12 cellular contexts compared by ENCODE assay signal in the genomic region with DNA sequence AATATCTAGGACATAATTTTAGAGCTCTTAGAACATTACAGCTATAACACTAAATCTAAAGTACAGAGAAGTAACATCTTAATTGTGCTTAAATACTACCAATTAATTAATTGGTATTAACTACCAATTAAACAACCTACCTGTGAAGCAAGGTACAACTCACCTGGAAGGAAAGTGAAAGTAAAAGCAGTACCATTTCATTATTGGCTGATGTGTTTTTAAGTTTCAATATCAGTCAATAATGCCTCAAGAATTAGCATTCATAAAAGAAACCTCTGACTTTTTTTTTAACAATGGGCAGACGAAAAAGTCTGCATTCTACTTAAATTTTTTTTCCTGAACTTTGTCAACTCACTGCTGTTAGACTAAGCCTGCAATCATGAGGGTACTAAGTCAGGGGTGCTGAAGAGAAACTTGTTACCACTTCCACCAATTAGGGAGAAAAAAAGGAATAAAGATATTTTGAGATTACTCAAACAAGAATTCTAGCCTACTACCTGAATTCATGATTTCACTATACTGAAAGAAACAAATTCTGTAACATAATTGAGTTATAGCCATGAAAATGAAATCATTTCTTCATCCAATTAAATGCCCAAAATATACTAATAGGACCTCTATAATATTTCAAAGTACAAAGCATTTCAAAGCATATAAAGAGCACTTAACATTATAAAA. TPM values are rescaled to one million over a fixed set of nuclear protein-coding genes. Genes with fewer than 3 reads are reported as not detected.
DNase-seq lines count a peak whose midpoint lies in the region; ATAC-seq and TF ChIP-seq lines count a peak whose summit lies in the region.
"Had no signal": no experiment of that assay in that cellular context is flagged by ENCODE, and none has a peak within 500 bp of the region (broad histone marks: within the 10 kb centered on the region; RNA-seq: fewer than 3 reads in every experiment).

No MANE protein-coding gene starts in this region.

- no peak for TF ChIP-seq CTCF in natural killer cell (IDR thresholded peaks at IDR 0.05)

- H3K4me3 Mint-ChIP-seq in activated T-cell treated with anti-CD3 and anti-CD28 coated beads, Interleukin-2, amount 50 U/mL, for 4 hours: no peak overlapping the region
- no peak overlapping the region for H3K4me3 Mint-ChIP-seq in activated CD8-positive, alpha-beta T cell treated with anti-CD3 and anti-CD28 coated beads, Interleukin-2, amount 10 ng/mL, durations not matched to agents 7 days and 5 days
- H3K4me3 Mint-ChIP-seq in natural killer cell: peak overlapping the region; percentile 17

- intact Hi-C loops in natural killer cell (cut with micrococcal nuclease): no loop called here

- no peaks in the 10 kb centered on the region for H3K9me3 Mint-ChIP-seq in activated T-cell treated with anti-CD3 and anti-CD28 coated beads, Interleukin-2, amount 50 U/mL, for 4 hours
- no peaks in the 10 kb centered on the region for H3K9me3 Mint-ChIP-seq in activated CD8-positive, alpha-beta T cell treated with anti-CD3 and anti-CD28 coated beads, Interleukin-2, amount 10 ng/mL, durations not matched to agents 7 days and 5 days (ENCODE audit: insufficient read depth)
- H3K9me3 Mint-ChIP-seq in natural killer cell: no peaks in the 10 kb centered on the region

- ATAC-seq in activated T-cell treated with anti-CD3 and anti-CD28 coated beads, Interleukin-2, amount 50 U/mL, for 4 hours: peak; percentile 40 to 58
- ATAC-seq in GM19395 (IDR thresholded peaks at IDR 0.05; ENCODE audit: unreplicated experiment) (peak; percentile 48), natural killer cell (no peak), HG03095 (IDR thresholded peaks at IDR 0.05; ENCODE audit: unreplicated experiment) (no peak)
- no peak for ATAC-seq in activated CD8-positive, alpha-beta T cell treated with anti-CD3 and anti-CD28 coated beads, Interleukin-2, amount 10 ng/mL, durations not matched to agents 7 days and 5 days

- CTCF ChIA-PET in activated CD8-positive, alpha-beta T cell treated with anti-CD3 and anti-CD28 coated beads, Interleukin-2, amount 10 ng/mL, durations not matched to agents 7 days and 5 days (lab: Charles Lee): no interaction called here

- H3K27me3 Mint-ChIP-seq in activated T-cell treated with anti-CD3 and anti-CD28 coated beads, Interleukin-2, amount 50 U/mL, for 4 hours (ENCODE audit: low read depth): no peaks in the 10 kb centered on the region
- no peaks in the 10 kb centered on the region for H3K27me3 Mint-ChIP-seq in activated CD8-positive, alpha-beta T cell treated with anti-CD3 and anti-CD28 coated beads, Interleukin-2, amount 10 ng/mL, durations not matched to agents 7 days and 5 days (ENCODE audit: low read depth)
- no peaks in the 10 kb centered on the region for H3K27me3 Mint-ChIP-seq in natural killer cell (ENCODE audit: low read depth in 2 of 2)

- H3K4me1 Mint-ChIP-seq in activated T-cell treated with anti-CD3 and anti-CD28 coated beads, Interleukin-2, amount 50 U/mL, for 4 hours (ENCODE audit: low read depth): peaks cover 31% of the 10 kb centered on the region
- peaks cover 30% of the 10 kb centered on the region for H3K4me1 Mint-ChIP-seq in activated CD8-positive, alpha-beta T cell treated with anti-CD3 and anti-CD28 coated beads, Interleukin-2, amount 10 ng/mL, durations not matched to agents 7 days and 5 days (ENCODE audit: low read depth)
- H3K4me1 Mint-ChIP-seq in natural killer cell: peaks cover 25 to 33% of the 10 kb centered on the region in 2 donors

- DNase-seq in activated T-cell treated with anti-CD3 and anti-CD28 coated beads, Interleukin-2, amount 50 U/mL, for 4 hours: no peak
- DNase-seq in activated T-cell treated with anti-CD3 and anti-CD28 coated beads, Interleukin-2, amount 50 U/mL, for 1 hour: no peak
- no peak for DNase-seq in activated CD8-positive, alpha-beta T cell treated with anti-CD3 and anti-CD28 coated beads, Interleukin-2, amount 10 ng/mL, durations not matched to agents 7 days and 5 days
- DNase-seq in natural killer cell (no peak), NCI-H526 treated with DMSO at 0.1 percent for 48 hours (lab: John Stamatoyannopoulos, UW) (no peak), NCI-H69 (lab: John Stamatoyannopoulos, UW) (no peak)
- DNase-seq: NCI-H2081, NCI-H82, Right ventricle myocardium superior, T1000 had no signal

- POLR2A ChIA-PET in activated CD8-positive, alpha-beta T cell treated with anti-CD3 and anti-CD28 coated beads, Interleukin-2, amount 10 ng/mL, durations not matched to agents 7 days and 5 days (lab: Charles Lee): no interaction called here

- H3K36me3 Mint-ChIP-seq in activated T-cell treated with anti-CD3 and anti-CD28 coated beads, Interleukin-2, amount 50 U/mL, for 4 hours (ENCODE audit: insufficient read depth): peaks cover 10% of the 10 kb centered on the region
- peaks cover 30% of the 10 kb centered on the region for H3K36me3 Mint-ChIP-seq in activated CD8-positive, alpha-beta T cell treated with anti-CD3 and anti-CD28 coated beads, Interleukin-2, amount 10 ng/mL, durations not matched to agents 7 days and 5 days (ENCODE audit: low read depth)
- H3K36me3 Mint-ChIP-seq in natural killer cell: no peaks in the 10 kb centered on the region

- H3K27ac Mint-ChIP-seq in activated CD8-positive, alpha-beta T cell treated with anti-CD3 and anti-CD28 coated beads, Interleukin-2, amount 10 ng/mL, durations not matched to agents 7 days and 5 days: peak overlapping the region; percentile 49
- peak overlapping the region; percentile 49 to 58 for H3K27ac Mint-ChIP-seq in natural killer cell

RNA-seq across cellular contexts. Expression of gene UPF2, which starts 19.9 kb away (rescaled TPM):
- total RNA-seq in activated T-cell treated with anti-CD3 and anti-CD28 coated beads, Interleukin-2, amount 50 U/mL, for 4 hours: 10 to 100 TPM; 26.1 to 31.0 (median 30.3) TPM
- total RNA-seq in activated CD8-positive, alpha-beta T cell treated with anti-CD3 and anti-CD28 coated beads, Interleukin-2, amount 10 ng/mL, durations not matched to agents 7 days and 5 days: 10 to 100 TPM; 32.7 to 33.3 TPM
- total RNA-seq in natural killer cell: 10 to 100 TPM; 29.3 to 33.2 (median 30.1) TPM

RNA-seq across cellular contexts. Expression of gene DHTKD1, which starts 46.0 kb away (rescaled TPM):
- total RNA-seq in activated T-cell treated with anti-CD3 and anti-CD28 coated beads, Interleukin-2, amount 50 U/mL, for 4 hours: 1 to 10 TPM; 5.7 to 7.4 (median 6.1) TPM
- 10 to 100 TPM; 16.4 to 20.1 TPM for total RNA-seq in activated CD8-positive, alpha-beta T cell treated with anti-CD3 and anti-CD28 coated beads, Interleukin-2, amount 10 ng/mL, durations not matched to agents 7 days and 5 days
- total RNA-seq in natural killer cell: 10 to 100 TPM; 14.4 to 17.3 (median 14.8) TPM

Comparison
In these comparisons a context has a peak if more than half of its experiments do, and no peak if none do; other contexts are left out.
1. ATAC-seq: peak in activated T-cell treated with anti-CD3 and anti-CD28 coated beads, Interleukin-2, amount 50 U/mL, for 4 hours (2 of 2) and GM19395 (single experiment); none in activated CD8-positive, alpha-beta T cell treated with anti-CD3 and anti-CD28 coated beads, Interleukin-2, amount 10 ng/mL, durations not matched to agents 7 days and 5 days (single experiment), natural killer cell (0 of 3) and HG03095 (single experiment).